13 cellular contexts compared by ENCODE assay signal in genomic region chr1:51285055-51285454, GRCh38. TPM values are rescaled to one million over a fixed set of nuclear protein-coding genes. Genes with fewer than 3 reads are reported as not detected.
DNase-seq lines count a peak whose midpoint lies in the region; ATAC-seq and TF ChIP-seq lines count a peak whose summit lies in the region.
"Had no signal": no experiment of that assay in that cellular context is flagged by ENCODE, and none has a peak within 500 bp of the region (broad histone marks: within the 10 kb centered on the region; RNA-seq: fewer than 3 reads in every experiment).

No MANE protein-coding gene starts in this region.

- peaks cover 7% of the 10 kb centered on the region for H4K20me1 ChIP-seq in neural progenitor cell (ENCODE audit: low read depth)

- in situ Hi-C loops in brain microvascular endothelial cell (cut with HindIII; ENCODE audit: low pct_ligation_motif_present, low sequenced_read_pairs): no loop called here

- peaks cover 11% of the 10 kb centered on the region for H3F3A ChIP-seq in neural progenitor cell (ENCODE audit: low read depth)

- H3K9me3 ChIP-seq in neural progenitor cell (ENCODE audit: low read depth) (no peaks in the 10 kb centered on the region), upper lobe of right lung (no peaks in the 10 kb centered on the region)
- H3K9me3 ChIP-seq: uterus had no signal

- POLR2A ChIA-PET in activated CD4-positive, alpha-beta T cell treated with anti-CD3 and anti-CD28 coated beads for 36 hours (lab: Charles Lee): no interaction called here

- H3K36me3 ChIP-seq in neural progenitor cell: no peaks in the 10 kb centered on the region
- peaks cover 2% of the 10 kb centered on the region for H3K36me3 ChIP-seq in brain microvascular endothelial cell (replicated peaks)
- peaks cover 4% of the 10 kb centered on the region for H3K36me3 ChIP-seq in upper lobe of right lung
- H3K36me3 ChIP-seq: uterus had no signal

- H3K79me2 ChIP-seq in neural progenitor cell (ENCODE audit: low read depth): no peaks in the 10 kb centered on the region
- H3K79me2 ChIP-seq: hepatocyte had no signal

- H2AFZ ChIP-seq in neural progenitor cell (replicated peaks): no peak overlapping the region
- H2AFZ ChIP-seq: hepatocyte had no signal

- H3K27me3 ChIP-seq in neural progenitor cell: no peaks in the 10 kb centered on the region
- H3K27me3 ChIP-seq in brain microvascular endothelial cell (replicated peaks): no peaks in the 10 kb centered on the region
- H3K27me3 ChIP-seq in upper lobe of right lung: no peaks in the 10 kb centered on the region
- H3K27me3 ChIP-seq: hepatocyte, uterus had no signal

- TF ChIP-seq CTCF in neural progenitor cell (IDR thresholded peaks at IDR 0.05) (no peak), brain microvascular endothelial cell (IDR thresholded peaks at IDR 0.05; ENCODE audit: low read depth, low read length, missing control alignments) (no peak), upper lobe of right lung (IDR thresholded peaks at IDR 0.05) (no peak)

- peak overlapping the region; percentile 54 for H3K4me2 ChIP-seq in neural progenitor cell
- H3K4me2 ChIP-seq: hepatocyte had no signal

- H3K4me3 ChIP-seq in neural progenitor cell: no peak overlapping the region
- H3K4me3 ChIP-seq in brain microvascular endothelial cell (ENCODE audit: low read depth, low read length): no peak overlapping the region
- no peak overlapping the region for H3K4me3 ChIP-seq in upper lobe of right lung
- H3K4me3 ChIP-seq: hepatocyte, uterus had no signal

- peaks cover 21% of the 10 kb centered on the region for H3K4me1 Mint-ChIP-seq in activated CD4-positive, alpha-beta T cell treated with anti-CD3 and anti-CD28 coated beads for 36 hours
- peaks cover 7% of the 10 kb centered on the region for H3K4me1 Mint-ChIP-seq in neural progenitor cell

- DNase-seq in activated CD4-positive, alpha-beta T cell treated with anti-CD3 and anti-CD28 coated beads for 36 hours: no peak
- no peak for DNase-seq in activated CD4-positive, alpha-beta T cell treated with anti-CD3 and anti-CD28 coated beads, Interleukin-2, amount 50 U/mL, for 1 hour
- DNase-seq in neural progenitor cell (ENCODE audit: low spot score) (no peak), middle frontal gyrus (ENCODE audit: extremely low spot score, low spot score) (no peak), brain microvascular endothelial cell (no peak), upper lobe of right lung (no peak)
- DNase-seq: NCI-H524 treated with DMSO at 0.1 percent for 48 hours; stimulated activated CD4-positive, alpha-beta T cell treated with anti-CD3 and anti-CD28 coated beads, Interleukin-1b, Interleukin-23, amount 100 ng/mL, for 48 hours; uterus had no signal

- no peaks in the 10 kb centered on the region for H3K27me3 Mint-ChIP-seq in activated CD4-positive, alpha-beta T cell treated with anti-CD3 and anti-CD28 coated beads for 36 hours
- H3K27me3 Mint-ChIP-seq in neural progenitor cell (ENCODE audit: insufficient read depth, low read depth): peaks cover 3% of the 10 kb centered on the region

- CTCF ChIA-PET in activated CD4-positive, alpha-beta T cell treated with anti-CD3 and anti-CD28 coated beads for 36 hours (lab: Charles Lee): no interaction called here

- H3K4me1 ChIP-seq in neural progenitor cell (peaks cover 12% of the 10 kb centered on the region), upper lobe of right lung (peaks cover 6% of the 10 kb centered on the region)
- H3K4me1 ChIP-seq: uterus had no signal

- H3K4me3 Mint-ChIP-seq in activated CD4-positive, alpha-beta T cell treated with anti-CD3 and anti-CD28 coated beads for 36 hours: no peak overlapping the region
- H3K4me3 Mint-ChIP-seq in neural progenitor cell: no peak overlapping the region

- H3K27ac ChIP-seq in neural progenitor cell (no peak overlapping the region), brain microvascular endothelial cell (no peak overlapping the region), upper lobe of right lung (no peak overlapping the region)
- H3K27ac ChIP-seq: hepatocyte, uterus had no signal

- H3K27ac Mint-ChIP-seq in activated CD4-positive, alpha-beta T cell treated with anti-CD3 and anti-CD28 coated beads for 36 hours: no peak overlapping the region
- H3K27ac Mint-ChIP-seq in neural progenitor cell: no peak overlapping the region

- ATAC-seq in activated CD4-positive, alpha-beta T cell treated with anti-CD3 and anti-CD28 coated beads for 36 hours: peak; percentile 75
- ATAC-seq in GM21576 (IDR thresholded peaks at IDR 0.05; ENCODE audit: unreplicated experiment) (peak; percentile 91), HG03196 (IDR thresholded peaks at IDR 0.05; ENCODE audit: unreplicated experiment) (peak; percentile 89), upper lobe of right lung (no peak)

- intact Hi-C loops in activated CD4-positive, alpha-beta T cell treated with anti-CD3 and anti-CD28 coated beads for 36 hours (cut with DNase I, micrococcal nuclease): no loop called here
- intact Hi-C loops in upper lobe of right lung (cut with DNase I): no loop called here

- H3K9ac ChIP-seq in neural progenitor cell: no peak overlapping the region

- no peaks in the 10 kb centered on the region for H3K36me3 Mint-ChIP-seq in activated CD4-positive, alpha-beta T cell treated with anti-CD3 and anti-CD28 coated beads for 36 hours (ENCODE audit: low read depth)
- peaks cover 2% of the 10 kb centered on the region for H3K36me3 Mint-ChIP-seq in neural progenitor cell

- no peaks in the 10 kb centered on the region for H3K9me3 Mint-ChIP-seq in activated CD4-positive, alpha-beta T cell treated with anti-CD3 and anti-CD28 coated beads for 36 hours (ENCODE audit: low read depth)
- H3K9me3 Mint-ChIP-seq in neural progenitor cell: no peaks in the 10 kb centered on the region

RNA-seq across cellular contexts. Expression of gene TTC39A, which starts 45.3 kb away (rescaled TPM):
- total RNA-seq in activated CD4-positive, alpha-beta T cell treated with anti-CD3 and anti-CD28 coated beads for 36 hours: under 1 TPM in 1 of 2 experiments, not detected in 1; 0.11 TPM
- total RNA-seq in neural progenitor cell (ENCODE audit: low replicate concordance): 0.94 and 1.2 TPM in 2 replicates
- 42.1 TPM for total RNA-seq in upper lobe of right lung
- total RNA-seq: T-helper 1 cell treated with Interleukin-12 subunit alpha and Interleukin-12 subunit beta and Interleukin-4 antibody, amounts not matched to agents 30 ng/mL and 1 ng/mL, for 36 hours had no signal

RNA-seq across cellular contexts. Expression of gene RNF11, which starts 49.0 kb away (rescaled TPM):
- total RNA-seq in activated CD4-positive, alpha-beta T cell treated with anti-CD3 and anti-CD28 coated beads for 36 hours: 10 to 100 TPM; 20.6 to 26.0 TPM
- total RNA-seq in neural progenitor cell (ENCODE audit: low replicate concordance) (63.8 and 108 TPM in 2 replicates), upper lobe of right lung (94.0 TPM)

Comparison
In these comparisons a context has a peak if more than half of its experiments do, and no peak if none do; other contexts are left out.
1. RNA of gene TTC39A, which starts 45.3 kb away (total RNA-seq): 42.1 TPM in upper lobe of right lung (single experiment); 0.94 to 1.2 TPM in neural progenitor cell and 0.11 TPM in activated CD4-positive, alpha-beta T cell treated with anti-CD3 and anti-CD28 coated beads for 36 hours; every median in the first group is over 10 times any median in the second.